Comparison of ENCODE assay signal across 1 cellular context in genomic region chr16:89352091-89352681, GRCh38.
A peak's percentile ranks its signal among the peaks of the same experiment; 100 is the strongest.
TF ChIP-seq lines count a peak whose summit lies in the region.

No MANE protein-coding gene starts in this region.

TF ChIP-seq in HepG2, 621 proteins besides CTCF, POLR2A, EP300 and RAD21 (continued from another document):
- TF ChIP-seq, protein P1, sequence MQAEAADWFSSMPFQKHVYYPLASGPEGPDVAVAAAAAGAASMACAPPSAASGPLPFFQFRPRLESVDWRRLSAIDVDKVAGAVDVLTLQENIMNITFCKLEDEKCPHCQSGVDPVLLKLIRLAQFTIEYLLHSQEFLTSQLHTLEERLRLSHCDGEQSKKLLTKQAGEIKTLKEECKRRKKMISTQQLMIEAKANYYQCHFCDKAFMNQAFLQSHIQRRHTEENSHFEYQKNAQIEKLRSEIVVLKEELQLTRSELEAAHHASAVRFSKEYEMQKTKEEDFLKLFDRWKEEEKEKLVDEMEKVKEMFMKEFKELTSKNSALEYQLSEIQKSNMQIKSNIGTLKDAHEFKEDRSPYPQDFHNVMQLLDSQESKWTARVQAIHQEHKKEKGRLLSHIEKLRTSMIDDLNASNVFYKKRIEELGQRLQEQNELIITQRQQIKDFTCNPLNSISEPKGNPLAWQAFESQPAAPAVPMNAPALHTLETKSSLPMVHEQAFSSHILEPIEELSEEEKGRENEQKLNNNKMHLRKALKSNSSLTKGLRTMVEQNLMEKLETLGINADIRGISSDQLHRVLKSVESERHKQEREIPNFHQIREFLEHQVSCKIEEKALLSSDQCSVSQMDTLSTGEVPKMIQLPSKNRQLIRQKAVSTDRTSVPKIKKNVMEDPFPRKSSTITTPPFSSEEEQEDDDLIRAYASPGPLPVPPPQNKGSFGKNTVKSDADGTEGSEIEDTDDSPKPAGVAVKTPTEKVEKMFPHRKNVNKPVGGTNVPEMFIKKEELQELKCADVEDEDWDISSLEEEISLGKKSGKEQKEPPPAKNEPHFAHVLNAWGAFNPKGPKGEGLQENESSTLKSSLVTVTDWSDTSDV (CRISPR knock-in tag; IDR thresholded peaks at IDR 0.05), result 0 out of 2 replicates have a peak, but pooled peaks have one; percentile 24
- TF ChIP-seq EEA1 (CRISPR knock-in tag; IDR thresholded peaks at IDR 0.05; ENCODE audit: borderline replicate concordance) (0 out of 2 replicates have a peak, but pooled peaks have one; percentile 22), ADNP (CRISPR knock-in tag; IDR thresholded peaks at IDR 0.05) (no peak), NRL (CRISPR knock-in tag; IDR thresholded peaks at IDR 0.05; ENCODE audit: borderline replicate concordance) (peak; percentile 77; the same call in 1 of the 2 replicates), EED (CRISPR knock-in tag; IDR thresholded peaks at IDR 0.05) (no peak), FOXC1 (CRISPR knock-in tag; IDR thresholded peaks at IDR 0.05; ENCODE audit: borderline replicate concordance) (no peak), MXD4 (CRISPR knock-in tag; IDR thresholded peaks at IDR 0.05) (no peak), HOXA9 (CRISPR knock-in tag; IDR thresholded peaks at IDR 0.05; ENCODE audit: borderline replicate concordance) (no peak), ZNF687 (CRISPR knock-in tag; IDR thresholded peaks at IDR 0.05) (peak; percentile 28; the same call in 1 of the 2 replicates), GPN1 (CRISPR knock-in tag; IDR thresholded peaks at IDR 0.05; ENCODE audit: borderline replicate concordance) (no peak), ZNF280B (CRISPR knock-in tag; IDR thresholded peaks at IDR 0.05; ENCODE audit: borderline replicate concordance) (0 out of 2 replicates have a peak, but pooled peaks have one; percentile 23), SMARCC2 (IDR thresholded peaks at IDR 0.05) (no peak), AGO2 (optimal IDR thresholded peaks at IDR 0.05; ENCODE audit: low read depth, low read length) (peak; percentile 47), SMAD9 (CRISPR knock-in tag; IDR thresholded peaks at IDR 0.05) (no peak), TEAD2 (CRISPR knock-in tag; IDR thresholded peaks at IDR 0.05) (no peak), SATB2 (CRISPR knock-in tag; IDR thresholded peaks at IDR 0.05) (no peak), ZNF468 (CRISPR knock-in tag; IDR thresholded peaks at IDR 0.05) (0 out of 2 replicates have a peak, but pooled peaks have one; percentile 52), ZNF431 (CRISPR knock-in tag; IDR thresholded peaks at IDR 0.05; ENCODE audit: borderline replicate concordance, low read depth) (no peak), ZNF292 (CRISPR knock-in tag; IDR thresholded peaks at IDR 0.05; ENCODE audit: borderline replicate concordance, low read depth) (no peak), SALL1 (CRISPR knock-in tag; IDR thresholded peaks at IDR 0.05) (0 out of 2 replicates have a peak, but pooled peaks have one; percentile 5), PAXIP1 (CRISPR knock-in tag; conservative IDR thresholded peaks at IDR 0.05) (no peak), ZNF256 (CRISPR knock-in tag; conservative IDR thresholded peaks at IDR 0.05) (no peak), ZNF598 (CRISPR knock-in tag; IDR thresholded peaks at IDR 0.05; ENCODE audit: borderline replicate concordance) (0 out of 2 replicates have a peak, but pooled peaks have one; percentile 9), KDM3A (CRISPR knock-in tag; IDR thresholded peaks at IDR 0.05; ENCODE audit: low read depth) (no peak), ZNF577 (CRISPR knock-in tag; IDR thresholded peaks at IDR 0.05; ENCODE audit: borderline replicate concordance, low read depth) (no peak), POLR2AphosphoS5 (IDR thresholded peaks at IDR 0.05; ENCODE audit: low read depth, low read length) (no peak), ASH2L (IDR thresholded peaks at IDR 0.05; ENCODE audit: insufficient read length, low read depth, low read length) (no peak), ZSCAN12 (CRISPR knock-in tag; IDR thresholded peaks at IDR 0.05) (no peak), REXO4 (CRISPR knock-in tag; IDR thresholded peaks at IDR 0.05; ENCODE audit: borderline replicate concordance) (0 out of 2 replicates have a peak, but pooled peaks have one; percentile 32), ZMYM2 (CRISPR knock-in tag; IDR thresholded peaks at IDR 0.05) (no peak), ZNF737 (CRISPR knock-in tag; IDR thresholded peaks at IDR 0.05; ENCODE audit: borderline replicate concordance) (0 out of 2 replicates have a peak, but pooled peaks have one; percentile 3), DR1 (CRISPR knock-in tag; IDR thresholded peaks at IDR 0.05) (no peak), KMT2B (CRISPR knock-in tag; IDR thresholded peaks at IDR 0.05) (no peak), ZNF547 (CRISPR knock-in tag; IDR thresholded peaks at IDR 0.05) (no peak), SAFB2 (CRISPR knock-in tag; IDR thresholded peaks at IDR 0.05; ENCODE audit: borderline replicate concordance, low read depth) (0 out of 2 replicates have a peak, but pooled peaks have one; percentile 30), ZBTB1 (CRISPR knock-in tag; IDR thresholded peaks at IDR 0.05; ENCODE audit: borderline replicate concordance) (no peak), ZC3H13 (CRISPR knock-in tag; IDR thresholded peaks at IDR 0.05) (no peak), HNRNPL (IDR thresholded peaks at IDR 0.05; ENCODE audit: low read depth, low read length) (peak; percentile 24; the same call in 1 of the 2 replicates), LBX2 (CRISPR knock-in tag; IDR thresholded peaks at IDR 0.05; ENCODE audit: borderline replicate concordance) (no peak), CBX5 (CRISPR knock-in tag; IDR thresholded peaks at IDR 0.05; ENCODE audit: borderline replicate concordance) (no peak), PAF1 (CRISPR knock-in tag; IDR thresholded peaks at IDR 0.05) (0 out of 2 replicates have a peak, but pooled peaks have one; percentile 48)
- TF ChIP-seq, protein P2, sequence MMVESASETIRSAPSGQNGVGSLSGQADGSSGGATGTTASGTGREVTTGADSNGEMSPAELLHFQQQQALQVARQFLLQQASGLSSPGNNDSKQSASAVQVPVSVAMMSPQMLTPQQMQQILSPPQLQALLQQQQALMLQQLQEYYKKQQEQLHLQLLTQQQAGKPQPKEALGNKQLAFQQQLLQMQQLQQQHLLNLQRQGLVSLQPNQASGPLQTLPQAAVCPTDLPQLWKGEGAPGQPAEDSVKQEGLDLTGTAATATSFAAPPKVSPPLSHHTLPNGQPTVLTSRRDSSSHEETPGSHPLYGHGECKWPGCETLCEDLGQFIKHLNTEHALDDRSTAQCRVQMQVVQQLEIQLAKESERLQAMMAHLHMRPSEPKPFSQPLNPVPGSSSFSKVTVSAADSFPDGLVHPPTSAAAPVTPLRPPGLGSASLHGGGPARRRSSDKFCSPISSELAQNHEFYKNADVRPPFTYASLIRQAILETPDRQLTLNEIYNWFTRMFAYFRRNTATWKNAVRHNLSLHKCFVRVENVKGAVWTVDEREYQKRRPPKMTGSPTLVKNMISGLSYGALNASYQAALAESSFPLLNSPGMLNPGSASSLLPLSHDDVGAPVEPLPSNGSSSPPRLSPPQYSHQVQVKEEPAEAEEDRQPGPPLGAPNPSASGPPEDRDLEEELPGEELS (CRISPR knock-in tag; IDR thresholded peaks at IDR 0.05), result no peak
- TF ChIP-seq, protein P3, sequence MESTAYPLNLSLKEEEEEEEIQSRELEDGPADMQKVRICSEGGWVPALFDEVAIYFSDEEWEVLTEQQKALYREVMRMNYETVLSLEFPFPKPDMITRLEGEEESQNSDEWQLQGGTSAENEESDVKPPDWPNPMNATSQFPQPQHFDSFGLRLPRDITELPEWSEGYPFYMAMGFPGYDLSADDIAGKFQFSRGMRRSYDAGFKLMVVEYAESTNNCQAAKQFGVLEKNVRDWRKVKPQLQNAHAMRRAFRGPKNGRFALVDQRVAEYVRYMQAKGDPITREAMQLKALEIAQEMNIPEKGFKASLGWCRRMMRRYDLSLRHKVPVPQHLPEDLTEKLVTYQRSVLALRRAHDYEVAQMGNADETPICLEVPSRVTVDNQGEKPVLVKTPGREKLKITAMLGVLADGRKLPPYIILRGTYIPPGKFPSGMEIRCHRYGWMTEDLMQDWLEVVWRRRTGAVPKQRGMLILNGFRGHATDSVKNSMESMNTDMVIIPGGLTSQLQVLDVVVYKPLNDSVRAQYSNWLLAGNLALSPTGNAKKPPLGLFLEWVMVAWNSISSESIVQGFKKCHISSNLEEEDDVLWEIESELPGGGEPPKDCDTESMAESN (CRISPR knock-in tag; conservative IDR thresholded peaks at IDR 0.05), result 0 out of 2 replicates have a peak, but pooled peaks have one; percentile 42
TF ChIP-seq in HepG2: peak in this region for 16.
